In the genomic region with DNA sequence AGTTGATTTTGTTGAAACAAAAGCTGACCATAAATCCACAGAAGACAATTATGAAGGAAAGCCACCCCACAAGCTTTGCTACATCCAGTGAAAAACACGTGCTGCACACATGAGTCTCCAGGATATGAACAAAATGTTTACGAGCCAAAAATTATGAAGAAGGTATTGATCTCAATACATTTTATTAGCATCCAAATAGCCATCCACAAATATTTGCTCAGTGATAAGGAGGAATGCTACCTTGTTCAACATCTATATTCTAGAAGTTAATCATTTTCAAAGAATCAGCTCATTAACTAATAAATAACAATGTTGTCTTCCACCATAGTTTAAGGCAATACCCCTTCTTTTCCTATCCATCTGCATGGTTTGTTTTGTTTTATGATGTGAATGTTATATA, we compare ENCODE assay signal across 21 cellular contexts. TPM values are rescaled to one million over a fixed set of nuclear protein-coding genes. Genes with fewer than 3 reads are reported as not detected.
A peak's percentile ranks its signal among the peaks of the same experiment; 100 is the strongest.
DNase-seq lines count a peak whose midpoint lies in the region; ATAC-seq, FAIRE-seq and TF ChIP-seq lines count a peak whose summit lies in the region.
"Had no signal": no experiment of that assay in that cellular context is flagged by ENCODE, and none has a peak within 500 bp of the region (broad histone marks: within the 10 kb centered on the region; RNA-seq: fewer than 3 reads in every experiment).

No MANE protein-coding gene starts in this region.

- H3K27ac ChIP-seq in CD4-positive, alpha-beta T cell (ENCODE audit: low read depth, low read length), result no peak overlapping the region
- H3K27ac ChIP-seq in VCaP (peak overlapping the region; percentile 98), keratinocyte (ENCODE audit: control insufficient read depth, insufficient read depth, low read length) (peak overlapping the region; percentile 100), uterus (no peak overlapping the region)
- H3K27ac ChIP-seq: A549, C4-2B had no signal

- H3K79me2 ChIP-seq in keratinocyte (ENCODE audit: control insufficient read depth, insufficient read depth, low read length), result no peaks in the 10 kb centered on the region

- intact Hi-C loops in CD4-positive, alpha-beta T cell (cut with DNase I, micrococcal nuclease), result no loop called here
- intact Hi-C loops in uterus (cut with DNase I; ENCODE audit: low total_unique reads), result no loop called here
- intact Hi-C loops in left ventricle myocardium superior (cut with micrococcal nuclease), result no loop called here

- peaks cover 3% of the 10 kb centered on the region for H3K9me3 Mint-ChIP-seq in CD4-positive, alpha-beta T cell
- H3K9me3 Mint-ChIP-seq: CD8-positive, alpha-beta T cell; H9 had no signal

- no peak for TF ChIP-seq POLR2A in uterus (IDR thresholded peaks at IDR 0.05)

- peaks cover 42% of the 10 kb centered on the region for H3K4me1 Mint-ChIP-seq in CD4-positive, alpha-beta T cell (ENCODE audit: low read depth)

- H3K36me3 Mint-ChIP-seq in CD4-positive, alpha-beta T cell (ENCODE audit: low read depth), result peaks cover 4% of the 10 kb centered on the region
- H3K36me3 Mint-ChIP-seq: CD8-positive, alpha-beta T cell had no signal

- dilution Hi-C loops in keratinocyte (cut with MboI; ENCODE audit: extremely low pct_ligation_motif_present, low sequenced_read_pairs), result no loop called here

- H3K9ac ChIP-seq in keratinocyte (ENCODE audit: control insufficient read depth, extremely low read depth, insufficient read depth, low read length), result peak overlapping the region; percentile 91

- no peak for ATAC-seq in CD4-positive, alpha-beta T cell (ENCODE audit: poor library complexity)
- ATAC-seq in left ventricle myocardium superior, result no peak
- ATAC-seq: A549; CD8-positive, alpha-beta T cell had no signal

- H3K4me3 ChIP-seq in keratinocyte (ENCODE audit: control insufficient read depth in 2 of 3, extremely low read depth in 1 of 3, insufficient read depth in 2 of 3, low read depth in 1 of 3, low read length in 3 of 3) (no peak overlapping the region), uterus (no peak overlapping the region)
- H3K4me3 ChIP-seq: A549 had no signal

- peaks cover 4% of the 10 kb centered on the region for H3K9me1 ChIP-seq in keratinocyte (ENCODE audit: control insufficient read depth, extremely low read depth, insufficient read depth, low read length)

- DNase-seq in CD4-positive, alpha-beta T cell, result no peak
- DNase-seq in HT-29 (ENCODE audit: low spot score), result peak; percentile 62
- no peak for DNase-seq in keratinocyte (ENCODE audit: low read depth, low spot score)
- DNase-seq in NCI-H524 treated with DMSO at 0.1 percent for 48 hours (lab: John Stamatoyannopoulos, UW), result no peak
- DNase-seq in HEK293T (ENCODE audit: extremely low spot score), result no peak
- DNase-seq in uterus, result no peak
- no peak for DNase-seq in left ventricle myocardium superior
- DNase-seq: BE2C; CD8-positive, alpha-beta T cell; COR-L47; DND-41; GDM1; GOT3; H9; KBM-7 had no signal

- no peak for TF ChIP-seq CTCF in CD4-positive, alpha-beta T cell (IDR thresholded peaks at IDR 0.05)
- TF ChIP-seq CTCF in VCaP (conservative IDR thresholded peaks at IDR 0.05) (no peak), keratinocyte (optimal IDR thresholded peaks at IDR 0.05 in 1 of 3, IDR thresholded peaks at IDR 0.05 in 1 of 3, conservative IDR thresholded peaks at IDR 0.05 in 1 of 3; ENCODE audit: extremely low read depth in 1 of 3, insufficient read depth in 2 of 3, low read length in 3 of 3) (no peak), uterus (IDR thresholded peaks at IDR 0.05) (no peak)

- no peak overlapping the region for H2AFZ ChIP-seq in keratinocyte (ENCODE audit: control insufficient read depth, low read length)

- H3K4me1 ChIP-seq in keratinocyte (ENCODE audit: control insufficient read depth, extremely low read depth, insufficient read depth, low read length), result peaks cover 53% of the 10 kb centered on the region
- no peaks in the 10 kb centered on the region for H3K4me1 ChIP-seq in uterus
- H3K4me1 ChIP-seq: A549, BE2C had no signal

- no peaks in the 10 kb centered on the region for H3K27me3 ChIP-seq in CD4-positive, alpha-beta T cell (ENCODE audit: control insufficient read depth, insufficient read depth, low read length)
- H3K27me3 ChIP-seq in keratinocyte (ENCODE audit: control insufficient read depth, extremely low read depth, insufficient read depth, low read length) (no peaks in the 10 kb centered on the region), uterus (no peaks in the 10 kb centered on the region)
- H3K27me3 ChIP-seq: BE2C had no signal

- CTCF ChIA-PET in CD4-positive, alpha-beta T cell (lab: Charles Lee), result interaction anchor here (0.8 to 1.2 kb wide), 2 partner anchors 19 to 55 kb away, joined by 3 to 5 read pairs; no protein-coding TSS in a partner anchor
- CTCF ChIA-PET in HEK293T (lab: Yijun Ruan, JAX), result interaction anchor here (0.6 kb wide), 1 partner anchor 22 kb away, joined by 3 read pairs; no protein-coding TSS in a partner anchor

- peak overlapping the region; percentile 17 for H3K4me3 Mint-ChIP-seq in CD4-positive, alpha-beta T cell
- H3K4me3 Mint-ChIP-seq: CD8-positive, alpha-beta T cell; H9 had no signal

- H3K9me3 ChIP-seq in CD4-positive, alpha-beta T cell (ENCODE audit: control insufficient read depth, low read length), result no peaks in the 10 kb centered on the region
- no peaks in the 10 kb centered on the region for H3K9me3 ChIP-seq in keratinocyte (ENCODE audit: control insufficient read depth, low read depth, low read length)
- H3K9me3 ChIP-seq in uterus, result no peaks in the 10 kb centered on the region
- H3K9me3 ChIP-seq: A549, BE2C had no signal

- no peaks in the 10 kb centered on the region for H4K20me1 ChIP-seq in keratinocyte (ENCODE audit: control insufficient read depth, extremely low read depth, insufficient read depth, low read length)

- no peak overlapping the region for H3K27ac Mint-ChIP-seq in CD4-positive, alpha-beta T cell
- H3K27ac Mint-ChIP-seq: CD8-positive, alpha-beta T cell; H9 had no signal

- no peak overlapping the region for H3K4me2 ChIP-seq in keratinocyte (ENCODE audit: control insufficient read depth, extremely low read depth, insufficient read depth, low read depth, low read length)
- H3K4me2 ChIP-seq: A549 had no signal

- POLR2A ChIA-PET in CD4-positive, alpha-beta T cell (lab: Charles Lee), result interaction anchor here (0.6 to 0.9 kb wide), 2 partner anchors 19 to 244 kb away, joined by 3 read pairs; no protein-coding TSS in a partner anchor
- POLR2A ChIA-PET in HEK293T (lab: Yijun Ruan, JAX), result interaction anchor here (1.2 kb wide), 1 partner anchor 18 kb away, joined by 4 read pairs; no protein-coding TSS in a partner anchor

- FAIRE-seq in keratinocyte (lab: Jason Lieb, UNC), result no peak
- FAIRE-seq: A549, GM12892 had no signal

- H3K27me3 Mint-ChIP-seq in CD4-positive, alpha-beta T cell, result no peaks in the 10 kb centered on the region

- H3K36me3 ChIP-seq in keratinocyte (ENCODE audit: control insufficient read depth in 2 of 2, extremely low read depth in 1 of 2, insufficient read depth in 2 of 2, low read length in 2 of 2) (no peaks in the 10 kb centered on the region), uterus (no peaks in the 10 kb centered on the region)
- H3K36me3 ChIP-seq: BE2C had no signal

TF ChIP-seq in HEK293T, 16 proteins besides CTCF, POLR2A, EP300 and RAD21:
- TF ChIP-seq FOXA1 (IDR thresholded peaks at IDR 0.05) (no peak), HDGF (IDR thresholded peaks at IDR 0.05; ENCODE audit: borderline replicate concordance) (no peak), ELF4 (IDR thresholded peaks at IDR 0.05) (no peak), SUZ12 (IDR thresholded peaks at IDR 0.05) (no peak), TARDBP (IDR thresholded peaks at IDR 0.05) (no peak), ZNF384 (IDR thresholded peaks at IDR 0.05) (no peak), ARNT (IDR thresholded peaks at IDR 0.05) (no peak), FOXM1 (IDR thresholded peaks at IDR 0.05; ENCODE audit: borderline replicate concordance) (no peak), SP1 (IDR thresholded peaks at IDR 0.05) (no peak), NFRKB (IDR thresholded peaks at IDR 0.05) (no peak), FOXK2 (IDR thresholded peaks at IDR 0.05) (no peak), L3MBTL2 (conservative IDR thresholded peaks at IDR 0.05) (no peak)
TF ChIP-seq in HEK293T: peak in this region for 0.

RNA-seq across cellular contexts. Expression of a gene that starts 42.7 kb away (rescaled TPM):
- not detected for total RNA-seq in CD4-positive, alpha-beta T cell
- total RNA-seq in HT-29 (2014; rRNA removed; shearing (Covaris generic)), result not detected in 2 replicates
- polyA plus RNA-seq in keratinocyte, result 7.6 to 20.2 TPM (median 14.1 TPM) in 3 replicates
- 16.6 TPM for polyA plus RNA-seq in keratinocyte (2011; ENCODE audit: low read depth)
- 10.4 and 31.2 TPM in 2 replicates for polyA plus RNA-seq in keratinocyte (2011; cell fraction: cytosol; rRNA removed)
- polyA plus RNA-seq in keratinocyte (2011; cell fraction: nucleus; rRNA removed), result 11.9 and 17.6 TPM in 2 replicates
- 15.7 and 23.6 TPM in 2 replicates for polyA plus RNA-seq in keratinocyte (2012; ENCODE audit: low replicate concordance)
- polyA minus RNA-seq in keratinocyte, result 2.7 to 5.2 TPM (median 4.4 TPM) in 3 replicates
- polyA minus RNA-seq in keratinocyte (2011; cell fraction: cytosol; rRNA and poly(A)+ RNA removed), result 17.1 TPM
- 4.6 and 6.0 TPM in 2 replicates for polyA minus RNA-seq in keratinocyte (2011; cell fraction: nucleus; rRNA and poly(A)+ RNA removed)
- total RNA-seq in uterus, result not detected
- not detected for total RNA-seq in left ventricle myocardium superior
- total RNA-seq: CD8-positive, alpha-beta T cell; H9; HT1080 had no signal
- polyA plus RNA-seq: A549, AG04450 had no signal

Comparison
In these comparisons a context has a peak if more than half of its experiments do, and no peak if none do; other contexts are left out.
1. H3K27ac ChIP-seq: peak in VCaP (single experiment) and keratinocyte (single experiment); none in CD4-positive, alpha-beta T cell (single experiment) and uterus (0 of 2).